Comparison of ENCODE assay signal across 9 cellular contexts in the genomic region with DNA sequence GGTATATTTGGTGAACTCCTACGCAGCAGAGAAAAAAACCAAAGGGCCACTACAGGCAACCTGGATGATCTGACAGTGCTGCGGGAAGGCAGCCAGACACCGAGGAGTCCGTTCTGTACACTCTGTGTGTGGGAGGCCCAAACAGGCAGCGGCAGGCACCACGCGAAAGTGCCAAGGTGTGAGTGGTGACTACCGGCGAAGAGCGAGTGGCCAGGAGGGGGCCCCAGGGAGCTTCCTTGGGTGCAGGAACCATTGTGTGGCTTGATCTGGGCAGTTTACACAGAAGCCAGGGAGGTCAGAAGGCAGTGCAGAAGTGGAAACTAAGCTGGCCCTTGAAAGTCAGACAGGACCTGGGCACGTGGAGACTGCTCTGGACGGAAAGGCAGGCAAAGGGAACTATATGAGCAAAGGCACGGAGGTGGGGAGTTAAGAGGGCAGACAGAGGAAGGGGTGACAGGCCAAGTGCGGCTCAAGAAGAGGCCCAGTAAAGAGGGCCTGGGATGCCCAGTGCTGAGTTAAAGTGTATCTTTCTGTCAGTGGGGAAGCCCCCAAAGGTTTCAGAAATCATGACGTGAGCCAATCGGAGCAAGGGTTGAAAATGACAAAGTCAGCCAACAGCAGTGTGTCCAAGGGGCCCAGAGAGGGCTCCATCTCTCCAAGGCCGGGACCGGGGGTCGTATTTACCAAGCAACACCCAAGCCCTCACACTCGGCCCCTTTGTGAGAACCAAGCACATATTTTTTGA. TPM values are rescaled to one million over a fixed set of nuclear protein-coding genes. Genes with fewer than 3 reads are reported as not detected.
A peak's percentile ranks its signal among the peaks of the same experiment; 100 is the strongest.
DNase-seq lines count a peak whose midpoint lies in the region; ATAC-seq and TF ChIP-seq lines count a peak whose summit lies in the region.
"Had no signal": no experiment of that assay in that cellular context is flagged by ENCODE, and none has a peak within 500 bp of the region (broad histone marks: within the 10 kb centered on the region; RNA-seq: fewer than 3 reads in every experiment).

No MANE protein-coding gene starts in this region.

- H3K27ac Mint-ChIP-seq in brain, result peak overlapping the region; percentile 81 to 98 (median 94)

- no peaks in the 10 kb centered on the region for H3K27me3 ChIP-seq in layer of hippocampus (ENCODE audit: control insufficient read depth, insufficient read depth, low read length)
- H3K27me3 ChIP-seq: BLaER1 had no signal

- peak overlapping the region; percentile 82 for H3K27ac ChIP-seq in layer of hippocampus (ENCODE audit: low read depth, low read length)
- H3K27ac ChIP-seq: BLaER1 had no signal

- peak; percentile 32 to 40 for TF ChIP-seq CTCF in brain (conservative IDR thresholded peaks at IDR 0.05)

- DNase-seq in NCI-H1092 (lab: John Stamatoyannopoulos, UW) (peak; percentile 4), NCI-H1092 treated with DMSO at 0.1 percent for 48 hours (lab: John Stamatoyannopoulos, UW) (no peak), T follicular helper cell (ENCODE audit: low read depth) (peak; percentile 8), NCI-H526 treated with DMSO at 0.1 percent for 48 hours (lab: John Stamatoyannopoulos, UW) (no peak)
- DNase-seq in stimulated activated CD8-positive, alpha-beta memory T cell treated with anti-CD3 and anti-CD28 coated beads, Interleukin-4, amount 100 ng/mL, for 24 hours (ENCODE audit: low read depth), result peak; percentile 31

- H3K4me1 Mint-ChIP-seq in brain, result peaks cover 59% of the 10 kb centered on the region

- H3K27me3 Mint-ChIP-seq in brain, result no peaks in the 10 kb centered on the region

- H3K9me3 Mint-ChIP-seq in brain, result peaks cover 0 to 5% (median 0%) of the 10 kb centered on the region in 5 experiments

- H3K36me3 Mint-ChIP-seq in brain, result peaks cover 40% of the 10 kb centered on the region

- peak overlapping the region in 3 of 5 experiments; percentile 24 to 79 (median 60) for H3K4me3 Mint-ChIP-seq in brain

- ATAC-seq in HG03135 (IDR thresholded peaks at IDR 0.05; ENCODE audit: unreplicated experiment), result no peak

RNA-seq across cellular contexts. Expression of a gene that starts 10.6 kb away (rescaled TPM):
- polyA plus RNA-seq in brain (ENCODE audit: insufficient read depth, low read depth, low replicate concordance), result 97.3 TPM

RNA-seq across cellular contexts. Expression of a gene that starts 55.0 kb away (rescaled TPM):
- polyA plus RNA-seq in brain (ENCODE audit: insufficient read depth, low read depth, low replicate concordance), result 162 TPM

Comparison
In these comparisons a context has a peak if more than half of its experiments do, and no peak if none do; other contexts are left out.
1. DNase-seq: peak in NCI-H1092 (single experiment), T follicular helper cell (single experiment) and stimulated activated CD8-positive, alpha-beta memory T cell treated with anti-CD3 and anti-CD28 coated beads, Interleukin-4, amount 100 ng/mL, for 24 hours (single experiment); none in NCI-H1092 treated with DMSO at 0.1 percent for 48 hours (single experiment) and NCI-H526 treated with DMSO at 0.1 percent for 48 hours (single experiment).